In genomic region chr1:211531194-211532085, GRCh38 we compare ENCODE assay signal across 1 cellular context.
A peak's percentile ranks its signal among the peaks of the same experiment; 100 is the strongest.
TF ChIP-seq lines count a peak whose summit lies in the region.

No MANE protein-coding gene starts in this region.

TF ChIP-seq in HepG2, 621 proteins besides CTCF, POLR2A, EP300 and RAD21 (continued from another document):
- TF ChIP-seq ZMYM3 (CRISPR knock-in tag; IDR thresholded peaks at IDR 0.05) (peak; percentile 55; the same call in 1 of the 2 replicates), ZNF761 (CRISPR knock-in tag; conservative IDR thresholded peaks at IDR 0.05) (no peak)
TF ChIP-seq in HepG2: peak in this region for 2.
